Comparison of ENCODE assay signal across 31 cellular contexts in genomic region chr4:189506080-189506479, GRCh38.
DNase-seq lines count a peak whose midpoint lies in the region; ATAC-seq, FAIRE-seq and TF ChIP-seq lines count a peak whose summit lies in the region.
"Had no signal": no experiment of that assay in that cellular context is flagged by ENCODE, and none has a peak within 500 bp of the region (broad histone marks: within the 10 kb centered on the region; RNA-seq: fewer than 3 reads in every experiment).

No MANE protein-coding gene starts in this region.

- H3K9ac ChIP-seq in HepG2 (ENCODE audit: insufficient read depth, low read depth, low read length), result no peak overlapping the region
- H3K9ac ChIP-seq in smooth muscle cell (ENCODE audit: low read depth), result no peak overlapping the region
- H3K9ac ChIP-seq: BLaER1; BLaER1 treated with 17β-estradiol and CSF1 and Interleukin-3, amounts not matched to agents 10 nM and 100 nM had no signal

- no peak overlapping the region for H3K4me3 ChIP-seq in HepG2 (replicated peaks in 1 of 3; ENCODE audit: insufficient read depth in 1 of 3, low read depth in 2 of 3, low read length in 3 of 3)
- H3K4me3 ChIP-seq in right lobe of liver, result no peak overlapping the region
- no peak overlapping the region for H3K4me3 ChIP-seq in smooth muscle cell
- H3K4me3 ChIP-seq: A549; BLaER1; BLaER1 treated with 17β-estradiol and CSF1 and Interleukin-3, amounts not matched to agents 10 nM and 100 nM had no signal

- H3K9me3 ChIP-seq in HepG2 (ENCODE audit: low read length) (no peaks in the 10 kb centered on the region), right lobe of liver (no peaks in the 10 kb centered on the region), smooth muscle cell (replicated peaks; ENCODE audit: low read depth) (no peaks in the 10 kb centered on the region)
- H3K9me3 ChIP-seq: A549; BE2C; BLaER1; BLaER1 treated with 17β-estradiol and CSF1 and Interleukin-3, amounts not matched to agents 10 nM and 100 nM; Caco-2 had no signal

- 6% methylated on average over 10 of the region's 10 CpGs for WGBS in HepG2 (ENCODE audit: low lambda C conversion rate)
- 52% methylated on average over 10 of the region's 10 CpGs for WGBS in right lobe of liver (ENCODE audit: insufficient coverage, low coverage, low lambda C conversion rate, missing lambda C conversion rate)
- 89% methylated on average over 10 of the region's 10 CpGs for WGBS in smooth muscle cell (ENCODE audit: low lambda C conversion rate)

- H3K27me3 ChIP-seq in HepG2 (ENCODE audit: control insufficient read depth in 1 of 2, insufficient read depth in 2 of 2, low read length in 2 of 2) (no peaks in the 10 kb centered on the region), right lobe of liver (no peaks in the 10 kb centered on the region), smooth muscle cell (ENCODE audit: low read depth) (no peaks in the 10 kb centered on the region)
- H3K27me3 ChIP-seq: BE2C; BLaER1; BLaER1 treated with 17β-estradiol and CSF1 and Interleukin-3, amounts not matched to agents 10 nM and 100 nM had no signal

- BruUV-seq in HepG2 (replicated peaks; lab: Mats Ljungman, UMichigan), result no TSS peak

- no peaks in the 10 kb centered on the region for H4K20me1 ChIP-seq in HepG2 (ENCODE audit: insufficient read depth, low read length)
- no peaks in the 10 kb centered on the region for H4K20me1 ChIP-seq in smooth muscle cell (ENCODE audit: low read depth)
- H4K20me1 ChIP-seq: BLaER1; BLaER1 treated with 17β-estradiol and CSF1 and Interleukin-3, amounts not matched to agents 10 nM and 100 nM had no signal

- CTCF ChIA-PET in HepG2 (lab: Yijun Ruan, JAX; ENCODE audit: low intra/inter-chr PET ratio, low total read pairs), result no interaction called here

- no peak for DNase-seq in HepG2 (ENCODE audit: low spot score)
- no peak for DNase-seq in right lobe of liver
- DNase-seq in smooth muscle cell (lab: John Stamatoyannopoulos, UW; ENCODE audit: unreplicated experiment), result no peak
- DNase-seq: 8988T; ACHN; AML-193; BE2C; C1 segment of cervical spinal cord; Caco-2; Calu3; CD4-positive, alpha-beta memory T cell; CD4-positive, alpha-beta T cell; CD4-positive, CD25-positive, alpha-beta regulatory T cell; CD8-positive, alpha-beta memory T cell; CD8-positive, alpha-beta T cell; COR-L47; DMS 273 treated with DMSO at 0.1 percent for 48 hours; DMS153; DMS53; DMS79; DMS79 treated with DMSO at 0.1 percent for 48 hours; DND-41; EL had no signal

- ATAC-seq in HepG2, result no peak
- no peak for ATAC-seq in right lobe of liver
- ATAC-seq in GM19452 (IDR thresholded peaks at IDR 0.05; ENCODE audit: unreplicated experiment), result no peak
- ATAC-seq: A549; CD8-positive, alpha-beta T cell had no signal

- H3K4me1 ChIP-seq in HepG2 (ENCODE audit: insufficient read depth, low read length), result no peaks in the 10 kb centered on the region
- no peaks in the 10 kb centered on the region for H3K4me1 ChIP-seq in right lobe of liver
- peaks cover 15% of the 10 kb centered on the region for H3K4me1 ChIP-seq in smooth muscle cell (ENCODE audit: low read depth)
- H3K4me1 ChIP-seq: A549, BE2C, BLaER1, Caco-2 had no signal

- H3K27ac ChIP-seq in HepG2 (ENCODE audit: extremely low read length, insufficient read depth, low read length) (no peak overlapping the region), right lobe of liver (no peak overlapping the region), smooth muscle cell (ENCODE audit: low read depth) (peak overlapping the region; percentile 100)
- H3K27ac ChIP-seq: 22Rv1; A549; BLaER1; BLaER1 treated with 17β-estradiol and CSF1 and Interleukin-3, amounts not matched to agents 10 nM and 100 nM; C4-2B had no signal

- H2AFZ ChIP-seq in HepG2 (ENCODE audit: low read length) (no peak overlapping the region), smooth muscle cell (ENCODE audit: low read depth) (no peak overlapping the region)

- TF ChIP-seq POLR2A in HepG2 (IDR thresholded peaks at IDR 0.05; ENCODE audit: insufficient read depth in 1 of 2, low read depth in 2 of 2, low read length in 2 of 2) (no peak), right lobe of liver (IDR thresholded peaks at IDR 0.05) (no peak)

- H3K4me2 ChIP-seq in HepG2 (ENCODE audit: low read depth, low read length) (no peak overlapping the region), smooth muscle cell (no peak overlapping the region)
- H3K4me2 ChIP-seq: A549; BLaER1; BLaER1 treated with 17β-estradiol and CSF1 and Interleukin-3, amounts not matched to agents 10 nM and 100 nM had no signal

- H3K79me2 ChIP-seq in HepG2 (ENCODE audit: insufficient read depth, low read length) (no peaks in the 10 kb centered on the region), smooth muscle cell (ENCODE audit: low read depth) (peaks cover 7% of the 10 kb centered on the region)

- no peaks in the 10 kb centered on the region for H3K36me3 ChIP-seq in HepG2 (replicated peaks in 1 of 2; ENCODE audit: control insufficient read depth in 1 of 2, insufficient read depth in 2 of 2, low read length in 2 of 2)
- no peaks in the 10 kb centered on the region for H3K36me3 ChIP-seq in right lobe of liver
- H3K36me3 ChIP-seq in smooth muscle cell (ENCODE audit: low read depth), result no peaks in the 10 kb centered on the region
- H3K36me3 ChIP-seq: BE2C; BLaER1; BLaER1 treated with 17β-estradiol and CSF1 and Interleukin-3, amounts not matched to agents 10 nM and 100 nM had no signal

- peaks cover 11% of the 10 kb centered on the region for H3F3A ChIP-seq in smooth muscle cell (ENCODE audit: low read depth)

- intact Hi-C loops in HepG2 (cut with micrococcal nuclease; ENCODE audit: unreplicated experiment), result no loop called here
- intact Hi-C loops in right lobe of liver (cut with DNase I), result no loop called here

- no peak for TF ChIP-seq RAD21 in HepG2 (CRISPR knock-in tag; IDR thresholded peaks at IDR 0.05)

- no peak for TF ChIP-seq CTCF in HepG2 (CRISPR knock-in tag; IDR thresholded peaks at IDR 0.05)
- no peak for TF ChIP-seq CTCF in right lobe of liver (IDR thresholded peaks at IDR 0.05)
- TF ChIP-seq CTCF in smooth muscle cell (IDR thresholded peaks at IDR 0.05; ENCODE audit: borderline replicate concordance, insufficient read depth, poor library complexity, severe bottlenecking), result no peak

- FAIRE-seq in HepG2 (lab: Jason Lieb, UNC), result no peak
- FAIRE-seq: A204.1, A549, D721Med had no signal

- TF ChIP-seq EP300 in HepG2 (IDR thresholded peaks at IDR 0.05; ENCODE audit: low read depth in 2 of 2, low read length in 2 of 2), result no peak
- no peak for TF ChIP-seq EP300 in HepG2 (CRISPR knock-in tag; IDR thresholded peaks at IDR 0.05; ENCODE audit: borderline replicate concordance)

- in situ Hi-C loops in HepG2 (cut with HindIII; ENCODE audit: extremely low pct_ligation_motif_present, low pct_unique_long_range_greater_than_20kb), result no loop called here

- POLR2A ChIA-PET in HepG2 (lab: Yijun Ruan, JAX), result no interaction called here

TF ChIP-seq in HepG2, 621 proteins besides CTCF, POLR2A, EP300 and RAD21:
- TF ChIP-seq ZSCAN30 (CRISPR knock-in tag; IDR thresholded peaks at IDR 0.05) (no peak), MNT (IDR thresholded peaks at IDR 0.05) (peak; percentile 54)
